In the genomic region with DNA sequence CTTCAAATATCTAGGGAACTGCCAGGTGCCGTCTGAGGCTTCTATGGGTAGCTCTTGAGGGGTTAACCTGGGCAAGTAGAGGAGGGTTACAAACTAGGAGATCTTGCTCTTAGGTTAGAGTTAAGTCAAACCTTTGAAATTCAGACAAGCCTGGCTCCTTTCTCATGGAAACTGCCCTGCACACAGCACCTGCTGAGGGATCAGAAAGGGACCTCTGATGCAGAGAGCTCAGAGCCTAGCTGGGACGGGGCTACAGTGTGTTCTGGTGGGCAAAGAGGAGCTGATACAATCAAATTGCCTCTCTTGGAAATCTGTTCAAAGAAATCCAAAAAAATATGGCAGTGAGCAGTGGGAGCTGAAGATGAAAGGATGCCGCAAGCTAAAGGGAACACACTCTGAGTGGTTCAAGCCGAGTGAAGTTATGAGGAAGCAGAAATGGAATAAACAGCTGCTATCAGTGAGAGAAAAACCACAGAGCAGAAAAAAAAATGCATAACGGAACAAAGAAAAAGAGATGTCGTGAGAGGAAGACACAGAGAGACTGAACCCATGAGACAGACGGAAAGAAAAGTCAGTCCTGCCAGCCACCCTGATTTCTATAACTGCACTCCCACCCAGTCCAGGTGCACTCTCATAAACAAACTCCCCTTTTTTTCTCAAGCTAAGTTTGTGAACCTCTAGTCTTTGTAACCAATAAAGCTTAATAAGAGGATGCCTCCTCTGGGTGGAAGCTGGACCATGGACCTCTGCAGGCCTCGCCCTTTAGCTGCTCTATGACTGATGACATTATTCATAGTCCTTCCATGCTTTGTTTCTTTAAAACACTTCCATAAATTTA, we compare ENCODE assay signal across 11 cellular contexts. TPM values are rescaled to one million over a fixed set of nuclear protein-coding genes. Genes with fewer than 3 reads are reported as not detected.
DNase-seq lines count a peak whose midpoint lies in the region; ATAC-seq, FAIRE-seq and TF ChIP-seq lines count a peak whose summit lies in the region.
"Had no signal": no experiment of that assay in that cellular context is flagged by ENCODE, and none has a peak within 500 bp of the region (broad histone marks: within the 10 kb centered on the region; RNA-seq: fewer than 3 reads in every experiment).

No MANE protein-coding gene starts in this region.

- TF ChIP-seq CTCF in K562 (IDR thresholded peaks at IDR 0.05 in 2 of 3, conservative IDR thresholded peaks at IDR 0.05 in 1 of 3; ENCODE audit: insufficient read depth in 2 of 3, low read depth in 1 of 3, low read length in 3 of 3) (no peak), esophagus muscularis mucosa (IDR thresholded peaks at IDR 0.05) (no peak)

- no TSS peak for BruUV-seq in K562 (replicated peaks; lab: Mats Ljungman, UMichigan)

- H3K9me1 ChIP-seq in K562 (ENCODE audit: control insufficient read depth, insufficient read depth, low read length), result no peaks in the 10 kb centered on the region

- H3K9me3 ChIP-seq in K562 (replicated peaks; ENCODE audit: control insufficient read depth, insufficient read depth, low read depth, low read length) (no peaks in the 10 kb centered on the region), esophagus muscularis mucosa (no peaks in the 10 kb centered on the region)

- H3K36me3 ChIP-seq in K562 (ENCODE audit: control insufficient read depth, insufficient read depth, low read length) (peaks cover 21% of the 10 kb centered on the region), esophagus muscularis mucosa (peaks cover 28 to 99% (median 88%) of the 10 kb centered on the region in 4 donors)

- TF ChIP-seq RAD21 in K562 (CRISPR knock-in tag; conservative IDR thresholded peaks at IDR 0.05 in 1 of 2, IDR thresholded peaks at IDR 0.05 in 1 of 2), result no peak

- no peak overlapping the region for H3K9ac ChIP-seq in K562 (ENCODE audit: insufficient read depth in 1 of 2, low read depth in 2 of 2, low read length in 2 of 2)

- POLR2A ChIA-PET in K562 (lab: Yijun Ruan, JAX), result interaction anchor here (0.6 to 1.5 kb wide), 8 partner anchors 13 to 759 kb away, joined by 3 to 5 read pairs (median 3); a partner anchor contains a TSS

- no peaks in the 10 kb centered on the region for H4K20me1 ChIP-seq in K562 (replicated peaks; ENCODE audit: control insufficient read depth, insufficient read depth, low read length)

- CTCF ChIA-PET in K562 (lab: Yijun Ruan, JAX; ENCODE audit: low intra/inter-chr PET ratio), result no interaction called here

- H3K27ac ChIP-seq in K562 (ENCODE audit: extremely low read depth, low read depth, low read length) (no peak overlapping the region), esophagus muscularis mucosa (replicated peaks in 1 of 4) (no peak overlapping the region)
- H3K27ac ChIP-seq: epithelial cell of prostate had no signal

- no peak for TF ChIP-seq EP300 in K562 (IDR thresholded peaks at IDR 0.05; ENCODE audit: low read length)
- TF ChIP-seq EP300 in esophagus muscularis mucosa (IDR thresholded peaks at IDR 0.05), result no peak

- in situ Hi-C loops in K562 (cut with MboI), result no loop called here

- 58% methylated on average over 8 of the region's 8 CpGs for WGBS in K562 (ENCODE audit: insufficient coverage, low coverage, missing lambda C conversion rate)
- WGBS in esophagus muscularis mucosa, result 68% methylated on average over 8 of the region's 8 CpGs

- peak in 4 of 6 experiments; percentile 4 to 75 (median 66) for DNase-seq in stimulated activated naive CD4-positive, alpha-beta T cell (lab: John Stamatoyannopoulos, UW)
- DNase-seq in stimulated activated naive CD4-positive, alpha-beta T cell treated with Interleukin-2 at 50 U/mL for 16 hours (lab: John Stamatoyannopoulos, UW), result no peak
- DNase-seq in RPMI7951 (ENCODE audit: low read depth) (peak; percentile 8), K562 (ENCODE audit: extremely low read depth in 1 of 4, low spot score in 3 of 4) (no peak), NCI-H1417 (lab: John Stamatoyannopoulos, UW) (no peak), esophagus muscularis mucosa (ENCODE audit: extremely low spot score) (no peak)
- DNase-seq: stimulated activated CD4-positive, alpha-beta T cell treated with anti-CD3 and anti-CD28 coated beads, Interleukin-1b, Interleukin-23, amount 100 ng/mL, for 48 hours had no signal

- H2AFZ ChIP-seq in K562 (ENCODE audit: low read depth, low read length), result no peak overlapping the region

- no peak for TF ChIP-seq POLR2A in K562 (conservative IDR thresholded peaks at IDR 0.05)
- TF ChIP-seq POLR2A in esophagus muscularis mucosa (IDR thresholded peaks at IDR 0.05; ENCODE audit: low read depth), result no peak

- intact Hi-C loops in K562 (cut with micrococcal nuclease), result no loop called here
- intact Hi-C loops in esophagus muscularis mucosa (cut with DNase I), result no loop called here

- ATAC-seq in K562 (no peak), HG02852 (IDR thresholded peaks at IDR 0.05; ENCODE audit: unreplicated experiment) (no peak), HG03378 (IDR thresholded peaks at IDR 0.05; ENCODE audit: unreplicated experiment) (no peak)

- no peak overlapping the region for H3K4me3 ChIP-seq in K562
- H3K4me3 ChIP-seq in esophagus muscularis mucosa, result no peak overlapping the region

- no peaks in the 10 kb centered on the region for H3K27me3 ChIP-seq in K562 (ENCODE audit: control insufficient read depth in 2 of 2, insufficient read depth in 2 of 2, low read length in 2 of 2)
- H3K27me3 ChIP-seq in esophagus muscularis mucosa, result no peaks in the 10 kb centered on the region

- H3K4me1 ChIP-seq in K562 (replicated peaks in 1 of 2; ENCODE audit: control insufficient read depth in 2 of 2, insufficient read depth in 2 of 2, low read length in 2 of 2) (no peaks in the 10 kb centered on the region), esophagus muscularis mucosa (no peaks in the 10 kb centered on the region)

- H3K4me2 ChIP-seq in K562 (ENCODE audit: insufficient read depth, low read length), result no peak overlapping the region

- no peak for FAIRE-seq in K562 (lab: Jason Lieb, UNC)

- no peaks in the 10 kb centered on the region for H3K79me2 ChIP-seq in K562 (ENCODE audit: control insufficient read depth, insufficient read depth, low read length)

TF ChIP-seq in K562, 482 proteins besides CTCF, POLR2A, EP300 and RAD21 (continues in another document):
- TF ChIP-seq ZNF644 (tag; IDR thresholded peaks at IDR 0.05; ENCODE audit: low read depth) (no peak), RBM39 (optimal IDR thresholded peaks at IDR 0.05; ENCODE audit: low read depth, low read length) (no peak), POLR3A (IDR thresholded peaks at IDR 0.05; ENCODE audit: borderline replicate concordance, extremely low read depth, insufficient read depth, insufficient read length) (no peak), KDM1A (IDR thresholded peaks at IDR 0.05) (no peak)
- TF ChIP-seq, protein P1, sequence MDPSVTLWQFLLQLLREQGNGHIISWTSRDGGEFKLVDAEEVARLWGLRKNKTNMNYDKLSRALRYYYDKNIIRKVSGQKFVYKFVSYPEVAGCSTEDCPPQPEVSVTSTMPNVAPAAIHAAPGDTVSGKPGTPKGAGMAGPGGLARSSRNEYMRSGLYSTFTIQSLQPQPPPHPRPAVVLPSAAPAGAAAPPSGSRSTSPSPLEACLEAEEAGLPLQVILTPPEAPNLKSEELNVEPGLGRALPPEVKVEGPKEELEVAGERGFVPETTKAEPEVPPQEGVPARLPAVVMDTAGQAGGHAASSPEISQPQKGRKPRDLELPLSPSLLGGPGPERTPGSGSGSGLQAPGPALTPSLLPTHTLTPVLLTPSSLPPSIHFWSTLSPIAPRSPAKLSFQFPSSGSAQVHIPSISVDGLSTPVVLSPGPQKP (CRISPR knock-in tag; IDR thresholded peaks at IDR 0.05), result no peak

RNA-seq across cellular contexts. Expression of a gene that starts 26.6 kb away (rescaled TPM):
- 8.4 and 10.2 TPM in 2 replicates for total RNA-seq in RPMI7951 (2014; rRNA removed; shearing (Covaris generic))
- total RNA-seq in K562 (2011; cell fraction: chromatin; rRNA removed; ENCODE audit: low replicate concordance), result 9.2 and 10.7 TPM in 2 replicates
- total RNA-seq in K562 (2011; cell fraction: nucleolus; rRNA removed), result 7.3 and 7.8 TPM in 2 replicates
- total RNA-seq in K562 (2011; cell fraction: nucleoplasm; rRNA removed), result 6.4 and 7.5 TPM in 2 replicates
- total RNA-seq in K562 (2014; rRNA removed) (5.5 and 6.5 TPM in 2 replicates), K562 (2014; rRNA removed; fragmentation: Illumina TruSeq; extraction: Trizol) (6.4 and 6.8 TPM in 2 replicates), K562 (2015; rRNA removed; fragmentation: Illumina TruSeq; extraction: Trizol) (6.3 and 6.4 TPM in 2 replicates), K562 (2021) (4.7 and 5.9 TPM in 2 replicates), esophagus muscularis mucosa (1 to 10 TPM; 6.1 to 10.0 (median 9.2) TPM)
- polyA plus RNA-seq in K562 (2011; rRNA removed) (7.5 and 10.9 TPM in 2 replicates), K562 (2014; fragmentation: Illumina TruSeq; extraction: Trizol) (7.0 and 8.7 TPM in 2 replicates), K562 (2014; fragmentation: Nextera tagmentation; extraction: Ambion mirVana) (1 to 10 TPM; 4.2 to 7.0 TPM), K562 (2014; rRNA removed) (6.0 and 6.9 TPM in 2 replicates)
- 6.0 and 7.6 TPM in 2 replicates for polyA plus RNA-seq in K562 (2011; cell fraction: cytosol; rRNA removed)
- 6.5 and 9.1 TPM in 2 replicates for polyA plus RNA-seq in K562 (2011; cell fraction: nucleus; rRNA removed)
- 4.5 and 7.8 TPM in 2 replicates for polyA plus RNA-seq in K562 (2012)
- 8.3 and 11.1 TPM in 2 replicates for polyA minus RNA-seq in K562 (2011; rRNA and poly(A)+ RNA removed)
- 4.3 and 7.0 TPM in 2 replicates for polyA minus RNA-seq in K562 (2011; cell fraction: cytosol; rRNA and poly(A)+ RNA removed)
- 4.0 and 5.7 TPM in 2 replicates for polyA minus RNA-seq in K562 (2011; cell fraction: nucleus; rRNA and poly(A)+ RNA removed)

RNA-seq across cellular contexts. Expression of a gene that starts 50.3 kb away (rescaled TPM):
- 2.2 and 4.1 TPM in 2 replicates for total RNA-seq in RPMI7951 (2014; rRNA removed; shearing (Covaris generic))
- 0.58 TPM in 1 of 2 replicates, not detected in the other for total RNA-seq in K562 (2011; cell fraction: chromatin; rRNA removed; ENCODE audit: low replicate concordance)
- 1.5 and 2.0 TPM in 2 replicates for total RNA-seq in K562 (2011; cell fraction: nucleolus; rRNA removed)
- total RNA-seq in K562 (2011; cell fraction: nucleoplasm; rRNA removed), result 0.95 and 1.9 TPM in 2 replicates
- 0.12 and 0.23 TPM in 2 replicates for total RNA-seq in K562 (2014; rRNA removed)
- total RNA-seq in K562 (2014; rRNA removed; fragmentation: Illumina TruSeq; extraction: Trizol), result 0.04 TPM in 1 of 2 replicates, not detected in the other
- 0.07 and 0.08 TPM in 2 replicates for total RNA-seq in K562 (2015; rRNA removed; fragmentation: Illumina TruSeq; extraction: Trizol)
- 0.13 and 0.16 TPM in 2 replicates for total RNA-seq in K562 (2021)
- 0.07 and 0.11 TPM in 2 replicates for polyA plus RNA-seq in K562 (2011; rRNA removed)
- polyA plus RNA-seq in K562 (2011; cell fraction: cytosol; rRNA removed), result 0.07 and 0.13 TPM in 2 replicates
- 0.28 and 0.32 TPM in 2 replicates for polyA plus RNA-seq in K562 (2011; cell fraction: nucleus; rRNA removed)
- 0.13 and 0.68 TPM in 2 replicates for polyA plus RNA-seq in K562 (2012)
- polyA plus RNA-seq in K562 (2014; fragmentation: Illumina TruSeq; extraction: Trizol), result 0.06 TPM in 1 of 2 replicates, not detected in the other
- polyA plus RNA-seq in K562 (2014; fragmentation: Nextera tagmentation; extraction: Ambion mirVana), result not detected
- polyA plus RNA-seq in K562 (2014; rRNA removed), result 0.09 and 0.16 TPM in 2 replicates
- 0.11 and 0.18 TPM in 2 replicates for polyA minus RNA-seq in K562 (2011; rRNA and poly(A)+ RNA removed)
- 0.29 and 0.55 TPM in 2 replicates for polyA minus RNA-seq in K562 (2011; cell fraction: cytosol; rRNA and poly(A)+ RNA removed)
- polyA minus RNA-seq in K562 (2011; cell fraction: nucleus; rRNA and poly(A)+ RNA removed), result 1.3 and 2.3 TPM in 2 replicates
- 1 to 10 TPM in 1 of 4 donors, under 1 TPM in 2, not detected in 1; 0.33 to 2.1 (median 0.97) TPM for total RNA-seq in esophagus muscularis mucosa
- polyA plus RNA-seq: liver had no signal

Comparison
In these comparisons a context has a peak if more than half of its experiments do, and no peak if none do; other contexts are left out.
1. DNase-seq: peak in stimulated activated naive CD4-positive, alpha-beta T cell (4 of 6) and RPMI7951 (single experiment); none in stimulated activated naive CD4-positive, alpha-beta T cell treated with Interleukin-2 at 50 U/mL for 16 hours (single experiment), K562 (0 of 4), NCI-H1417 (0 of 3) and esophagus muscularis mucosa (single experiment).